In the genomic region with DNA sequence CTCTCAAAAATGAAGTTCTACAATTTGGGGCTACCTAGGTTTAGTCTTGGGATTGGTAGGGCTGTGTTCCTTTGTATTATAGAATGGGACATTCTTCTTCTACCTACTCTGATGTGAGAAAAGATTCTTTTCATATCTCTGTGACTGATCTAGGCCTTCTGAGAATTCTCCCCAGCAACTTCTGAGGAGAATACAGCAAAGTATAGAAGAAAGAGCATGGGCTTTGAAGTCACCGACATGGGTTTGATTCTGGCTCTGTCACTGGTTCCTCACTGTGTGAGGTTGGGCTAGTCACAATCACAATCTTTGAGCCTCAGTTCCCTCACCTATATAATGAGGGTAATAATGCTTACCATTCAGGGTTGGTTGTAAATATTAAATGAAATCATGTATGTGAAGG, we compare ENCODE assay signal across 15 cellular contexts. TPM values are rescaled to one million over a fixed set of nuclear protein-coding genes. Genes with fewer than 3 reads are reported as not detected.
DNase-seq lines count a peak whose midpoint lies in the region; ATAC-seq and TF ChIP-seq lines count a peak whose summit lies in the region.
"Had no signal": no experiment of that assay in that cellular context is flagged by ENCODE, and none has a peak within 500 bp of the region (broad histone marks: within the 10 kb centered on the region; RNA-seq: fewer than 3 reads in every experiment).

No MANE protein-coding gene starts in this region.

- no peak overlapping the region for H3K4me3 ChIP-seq in naive thymus-derived CD4-positive, alpha-beta T cell (ENCODE audit: low read length)
- H3K4me3 ChIP-seq in vagina = no peak overlapping the region

- H3K4me1 ChIP-seq in naive thymus-derived CD4-positive, alpha-beta T cell (ENCODE audit: control insufficient read depth in 2 of 2, insufficient read depth in 2 of 2, low read length in 2 of 2) = peaks cover 13 to 46% of the 10 kb centered on the region in 2 donors
- H3K4me1 ChIP-seq in vagina = peaks cover 70% of the 10 kb centered on the region

- no peaks in the 10 kb centered on the region for H3K9me3 Mint-ChIP-seq in stimulated activated naive CD8-positive, alpha-beta T cell treated with anti-CD3 and anti-CD28 coated beads, Interleukin-15, Interleukin-2, amounts not matched to agents 100 ng/mL and 50 ng/mL, for 24 hours
- H3K9me3 Mint-ChIP-seq in activated T-helper 2 cell treated with anti-CD3 and anti-CD28 coated beads, Interferon-gamma antibody, Interleukin-2, Interleukin-4, amounts not matched to agents 10 μg/mL and 5 μg/mL and 100 μg/mL, durations not matched to agents 14 hours and 24 hours and 36 hours = no peaks in the 10 kb centered on the region
- H3K9me3 Mint-ChIP-seq in naive thymus-derived CD4-positive, alpha-beta T cell = no peaks in the 10 kb centered on the region

- H3K27ac Mint-ChIP-seq in stimulated activated naive CD8-positive, alpha-beta T cell treated with anti-CD3 and anti-CD28 coated beads, Interleukin-15, Interleukin-2, amounts not matched to agents 100 ng/mL and 50 ng/mL, for 24 hours = peak overlapping the region; percentile 37
- peak overlapping the region; percentile 70 for H3K27ac Mint-ChIP-seq in activated T-helper 2 cell treated with anti-CD3 and anti-CD28 coated beads, Interferon-gamma antibody, Interleukin-2, Interleukin-4, amounts not matched to agents 10 μg/mL and 5 μg/mL and 100 μg/mL, durations not matched to agents 14 hours and 24 hours and 36 hours
- H3K27ac Mint-ChIP-seq in naive thymus-derived CD4-positive, alpha-beta T cell = peak overlapping the region; percentile 48 to 99 (median 93)

- peak overlapping the region; percentile 92 for H3K27ac ChIP-seq in naive thymus-derived CD4-positive, alpha-beta T cell (ENCODE audit: low read depth, low read length)
- H3K27ac ChIP-seq in vagina = peak overlapping the region; percentile 34

- POLR2A ChIA-PET in naive thymus-derived CD4-positive, alpha-beta T cell (lab: Charles Lee) = interaction anchor here (0.6 to 23.3 kb wide), 8 partner anchors 3 to 65 kb away, joined by 3 to 1270 read pairs (median 4); a partner anchor contains a TSS

- H3K4me3 Mint-ChIP-seq in stimulated activated naive CD8-positive, alpha-beta T cell treated with anti-CD3 and anti-CD28 coated beads, Interleukin-15, Interleukin-2, amounts not matched to agents 100 ng/mL and 50 ng/mL, for 24 hours = no peak overlapping the region
- H3K4me3 Mint-ChIP-seq in activated T-helper 2 cell treated with anti-CD3 and anti-CD28 coated beads, Interferon-gamma antibody, Interleukin-2, Interleukin-4, amounts not matched to agents 10 μg/mL and 5 μg/mL and 100 μg/mL, durations not matched to agents 14 hours and 24 hours and 36 hours (ENCODE audit: low read depth) = peak overlapping the region; percentile 35
- peak overlapping the region; percentile 36 to 81 (median 49) for H3K4me3 Mint-ChIP-seq in naive thymus-derived CD4-positive, alpha-beta T cell

- H3K4me1 Mint-ChIP-seq in stimulated activated naive CD8-positive, alpha-beta T cell treated with anti-CD3 and anti-CD28 coated beads, Interleukin-15, Interleukin-2, amounts not matched to agents 100 ng/mL and 50 ng/mL, for 24 hours (ENCODE audit: low read depth) = peaks cover 78% of the 10 kb centered on the region
- peaks cover 66% of the 10 kb centered on the region for H3K4me1 Mint-ChIP-seq in activated T-helper 2 cell treated with anti-CD3 and anti-CD28 coated beads, Interferon-gamma antibody, Interleukin-2, Interleukin-4, amounts not matched to agents 10 μg/mL and 5 μg/mL and 100 μg/mL, durations not matched to agents 14 hours and 24 hours and 36 hours (ENCODE audit: low read depth)
- peaks cover 52 to 82% (median 68%) of the 10 kb centered on the region in 7 donors for H3K4me1 Mint-ChIP-seq in naive thymus-derived CD4-positive, alpha-beta T cell

- H3K27me3 Mint-ChIP-seq in stimulated activated naive CD8-positive, alpha-beta T cell treated with anti-CD3 and anti-CD28 coated beads, Interleukin-15, Interleukin-2, amounts not matched to agents 100 ng/mL and 50 ng/mL, for 24 hours = no peaks in the 10 kb centered on the region
- H3K27me3 Mint-ChIP-seq in activated T-helper 2 cell treated with anti-CD3 and anti-CD28 coated beads, Interferon-gamma antibody, Interleukin-2, Interleukin-4, amounts not matched to agents 10 μg/mL and 5 μg/mL and 100 μg/mL, durations not matched to agents 14 hours and 24 hours and 36 hours (ENCODE audit: low read depth) = no peaks in the 10 kb centered on the region
- no peaks in the 10 kb centered on the region for H3K27me3 Mint-ChIP-seq in naive thymus-derived CD4-positive, alpha-beta T cell

- no peak for TF ChIP-seq CTCF in vagina (IDR thresholded peaks at IDR 0.05)

- H3K27me3 ChIP-seq in naive thymus-derived CD4-positive, alpha-beta T cell (ENCODE audit: control insufficient read depth in 2 of 2, insufficient read depth in 2 of 2, low read length in 2 of 2) = no peaks in the 10 kb centered on the region
- no peaks in the 10 kb centered on the region for H3K27me3 ChIP-seq in vagina

- H3K36me3 ChIP-seq in naive thymus-derived CD4-positive, alpha-beta T cell (ENCODE audit: control insufficient read depth in 2 of 3, insufficient read depth in 3 of 3, low read length in 3 of 3) = peaks cover 0 to 4% (median 0%) of the 10 kb centered on the region in 3 experiments
- peaks cover 0 to 25% of the 10 kb centered on the region in 2 donors for H3K36me3 ChIP-seq in vagina

- DNase-seq in stimulated activated naive CD8-positive, alpha-beta T cell treated with anti-CD3 and anti-CD28 coated beads, Interleukin-15, Interleukin-2, amounts not matched to agents 100 U/mL and 50 U/mL, for 24 hours = no peak
- DNase-seq in activated T-helper 2 cell treated with anti-CD3 and anti-CD28 coated beads, Interferon-gamma antibody, Interleukin-2, Interleukin-4, amounts not matched to agents 10 μg/mL and 5 μg/mL and 100 μg/mL, durations not matched to agents 14 hours and 24 hours and 36 hours (ENCODE audit: low spot score) = no peak
- peak in 3 of 9 donors; percentile 50 to 56 (median 53) for DNase-seq in naive thymus-derived CD4-positive, alpha-beta T cell
- DNase-seq in vagina (ENCODE audit: extremely low spot score in 2 of 2) = no peak
- DNase-seq in stimulated activated CD4-positive, alpha-beta T cell treated with anti-CD3 and anti-CD28 coated beads, Interleukin-12 subunit alpha, Interleukin-12 subunit beta, amount 100 ng/mL, for 4 hours = no peak
- DNase-seq in cerebellum (ENCODE audit: low spot score) = no peak
- DNase-seq: activated CD4-positive, alpha-beta T cell treated with anti-CD3 and anti-CD28 coated beads, Interleukin-2, amount 50 U/mL, for 1 hour; stimulated activated CD4-positive, alpha-beta T cell treated with anti-CD3 and anti-CD28 coated beads, Interleukin-4, amount 100 ng/mL, for 1 hour; stimulated activated naive CD4-positive, alpha-beta T cell treated with Interleukin-2 at 50 U/mL for 16 hours had no signal

- intact Hi-C loops in activated T-helper 2 cell treated with anti-CD3 and anti-CD28 coated beads, Interferon-gamma antibody, Interleukin-2, Interleukin-4, amounts not matched to agents 10 μg/mL and 5 μg/mL and 100 μg/mL, durations not matched to agents 14 hours and 24 hours and 36 hours (cut with micrococcal nuclease) = no loop called here
- intact Hi-C loops in naive thymus-derived CD4-positive, alpha-beta T cell (cut with micrococcal nuclease) = no loop called here
- intact Hi-C loops in vagina (cut with DNase I) = no loop called here

- ATAC-seq in stimulated activated naive CD8-positive, alpha-beta T cell treated with anti-CD3 and anti-CD28 coated beads, Interleukin-15, Interleukin-2, amounts not matched to agents 100 U/mL and 50 U/mL, for 24 hours = no peak
- ATAC-seq in naive thymus-derived CD4-positive, alpha-beta T cell = peak; percentile 36
- no peak for ATAC-seq in GM19463 (IDR thresholded peaks at IDR 0.05; ENCODE audit: unreplicated experiment)
- ATAC-seq: SK-N-SH treated with all-trans-retinoic acid at 6 μM for 48 hours had no signal

- CTCF ChIA-PET in naive thymus-derived CD4-positive, alpha-beta T cell (lab: Charles Lee) = interaction anchor here (0.7 kb wide), 1 partner anchor 12 kb away, joined by 5 read pairs; no protein-coding TSS in a partner anchor

- H3K9me3 ChIP-seq in naive thymus-derived CD4-positive, alpha-beta T cell (ENCODE audit: control insufficient read depth in 2 of 3, low read length in 3 of 3) = no peaks in the 10 kb centered on the region
- H3K9me3 ChIP-seq in vagina = no peaks in the 10 kb centered on the region

- peaks cover 30% of the 10 kb centered on the region for H3K36me3 Mint-ChIP-seq in stimulated activated naive CD8-positive, alpha-beta T cell treated with anti-CD3 and anti-CD28 coated beads, Interleukin-15, Interleukin-2, amounts not matched to agents 100 ng/mL and 50 ng/mL, for 24 hours (ENCODE audit: low read depth)
- H3K36me3 Mint-ChIP-seq in activated T-helper 2 cell treated with anti-CD3 and anti-CD28 coated beads, Interferon-gamma antibody, Interleukin-2, Interleukin-4, amounts not matched to agents 10 μg/mL and 5 μg/mL and 100 μg/mL, durations not matched to agents 14 hours and 24 hours and 36 hours (ENCODE audit: low read depth) = peaks cover 48% of the 10 kb centered on the region
- H3K36me3 Mint-ChIP-seq in naive thymus-derived CD4-positive, alpha-beta T cell = peaks cover 0 to 16% (median 0%) of the 10 kb centered on the region in 5 donors

- TF ChIP-seq POLR2A in vagina (IDR thresholded peaks at IDR 0.05) = no peak

RNA-seq across cellular contexts. Expression of a gene that starts 5.0 kb away (rescaled TPM):
- 66.8 and 70.5 TPM in 2 replicates for total RNA-seq in activated T-helper 2 cell treated with anti-CD3 and anti-CD28 coated beads, Interferon-gamma antibody, Interleukin-2, Interleukin-4, amounts not matched to agents 10 μg/mL and 5 μg/mL and 100 μg/mL, durations not matched to agents 14 hours and 24 hours and 36 hours
- 10 to 100 TPM; 29.5 to 42.2 (median 34.4) TPM for total RNA-seq in naive thymus-derived CD4-positive, alpha-beta T cell
- 1 to 10 TPM in 1 of 2 donors, under 1 TPM in 1; 0.95 to 2.0 TPM for polyA plus RNA-seq in naive thymus-derived CD4-positive, alpha-beta T cell
- total RNA-seq in vagina (92.1 TPM), cerebellum (16.2 TPM)

RNA-seq across cellular contexts. Expression of a gene that starts 10.8 kb away (rescaled TPM):
- total RNA-seq in activated T-helper 2 cell treated with anti-CD3 and anti-CD28 coated beads, Interferon-gamma antibody, Interleukin-2, Interleukin-4, amounts not matched to agents 10 μg/mL and 5 μg/mL and 100 μg/mL, durations not matched to agents 14 hours and 24 hours and 36 hours = not detected in 2 replicates
- not detected for total RNA-seq in naive thymus-derived CD4-positive, alpha-beta T cell
- polyA plus RNA-seq in naive thymus-derived CD4-positive, alpha-beta T cell = not detected
- total RNA-seq in vagina (not detected), cerebellum (not detected)
- total RNA-seq: H4, mononuclear cell had no signal
- polyA plus RNA-seq: adipose tissue had no signal

RNA-seq across cellular contexts. Expression of a gene that starts 11.1 kb away (rescaled TPM):
- 158 and 173 TPM in 2 replicates for total RNA-seq in activated T-helper 2 cell treated with anti-CD3 and anti-CD28 coated beads, Interferon-gamma antibody, Interleukin-2, Interleukin-4, amounts not matched to agents 10 μg/mL and 5 μg/mL and 100 μg/mL, durations not matched to agents 14 hours and 24 hours and 36 hours
- 100 to 1,000 TPM; 148 to 592 (median 362) TPM for total RNA-seq in naive thymus-derived CD4-positive, alpha-beta T cell
- polyA plus RNA-seq in naive thymus-derived CD4-positive, alpha-beta T cell = 100 to 1,000 TPM; 394 to 401 TPM
- total RNA-seq in vagina = 760 TPM
- 131 TPM for total RNA-seq in cerebellum

RNA-seq across cellular contexts. Expression of a gene that starts 18.4 kb away (rescaled TPM):
- 230 and 235 TPM in 2 replicates for total RNA-seq in activated T-helper 2 cell treated with anti-CD3 and anti-CD28 coated beads, Interferon-gamma antibody, Interleukin-2, Interleukin-4, amounts not matched to agents 10 μg/mL and 5 μg/mL and 100 μg/mL, durations not matched to agents 14 hours and 24 hours and 36 hours
- total RNA-seq in naive thymus-derived CD4-positive, alpha-beta T cell = 100 to 1,000 TPM in 3 of 5 experiments, 10 to 100 TPM in 2; 65.3 to 193 (median 178) TPM
- 10 to 100 TPM; 22.5 to 31.0 TPM for polyA plus RNA-seq in naive thymus-derived CD4-positive, alpha-beta T cell
- total RNA-seq in vagina (20.1 TPM), cerebellum (95.4 TPM)

RNA-seq across cellular contexts. Expression of a gene that starts 18.4 kb away (rescaled TPM):
- 250 and 252 TPM in 2 replicates for total RNA-seq in activated T-helper 2 cell treated with anti-CD3 and anti-CD28 coated beads, Interferon-gamma antibody, Interleukin-2, Interleukin-4, amounts not matched to agents 10 μg/mL and 5 μg/mL and 100 μg/mL, durations not matched to agents 14 hours and 24 hours and 36 hours
- 100 to 1,000 TPM; 141 to 390 (median 242) TPM for total RNA-seq in naive thymus-derived CD4-positive, alpha-beta T cell
- 100 to 1,000 TPM; 210 to 387 TPM for polyA plus RNA-seq in naive thymus-derived CD4-positive, alpha-beta T cell
- total RNA-seq in vagina (17.4 TPM), cerebellum (2.9 TPM)
- total RNA-seq: H4 had no signal

Comparison
In these comparisons a context has a peak if more than half of its experiments do, and no peak if none do; other contexts are left out.
1. H3K27ac Mint-ChIP-seq: peak in every context shown above with its lines; median percentile 93 in naive thymus-derived CD4-positive, alpha-beta T cell; 70 in activated T-helper 2 cell treated with anti-CD3 and anti-CD28 coated beads, Interferon-gamma antibody, Interleukin-2, Interleukin-4, amounts not matched to agents 10 μg/mL and 5 μg/mL and 100 μg/mL, durations not matched to agents 14 hours and 24 hours and 36 hours; 37 in stimulated activated naive CD8-positive, alpha-beta T cell treated with anti-CD3 and anti-CD28 coated beads, Interleukin-15, Interleukin-2, amounts not matched to agents 100 ng/mL and 50 ng/mL, for 24 hours.